Comparison of ENCODE assay signal across 12 cellular contexts in the genomic region with DNA sequence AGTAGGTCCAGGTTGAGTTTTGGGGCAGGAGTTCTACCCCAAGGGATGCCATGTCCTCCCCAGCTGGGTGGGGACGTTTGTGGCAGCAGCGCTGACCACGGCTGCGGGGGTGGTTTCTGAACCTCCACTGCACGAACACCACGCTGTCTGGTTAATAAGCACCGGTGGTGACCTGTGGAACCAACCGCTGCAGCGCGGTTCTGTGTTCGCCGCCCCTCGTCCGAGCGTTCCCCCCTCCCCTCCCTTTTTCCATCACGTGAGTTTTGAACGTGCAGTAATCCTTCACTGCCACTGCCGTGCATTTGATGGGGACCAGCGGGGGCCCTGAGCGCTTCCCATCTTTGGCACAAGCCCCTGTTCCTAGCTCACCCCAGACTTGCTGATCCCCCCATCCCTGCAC. TPM values are rescaled to one million over a fixed set of nuclear protein-coding genes. Genes with fewer than 3 reads are reported as not detected.
DNase-seq lines count a peak whose midpoint lies in the region; ATAC-seq and TF ChIP-seq lines count a peak whose summit lies in the region.
"Had no signal": no experiment of that assay in that cellular context is flagged by ENCODE, and none has a peak within 500 bp of the region (broad histone marks: within the 10 kb centered on the region; RNA-seq: fewer than 3 reads in every experiment).

No MANE protein-coding gene starts in this region.

- no peak overlapping the region for H3K4me3 Mint-ChIP-seq in Calu3 (ENCODE audit: low read depth, unreplicated experiment)
- H3K4me3 Mint-ChIP-seq in endothelial cell (ENCODE audit: unreplicated experiment): peak overlapping the region; percentile 49
- H3K4me3 Mint-ChIP-seq in stimulated activated naive B cell treated with anti-CD40 and anti-IgM and Interleukin-4, amounts not matched to agents 10 μg/mL and 1 μg/mL and 100 μg/mL, for 72 hours: no peak overlapping the region
- H3K4me3 Mint-ChIP-seq in mesothelial cell of epicardium: no peak overlapping the region

- intact Hi-C loops in Calu3 (cut with micrococcal nuclease; ENCODE audit: unreplicated experiment): no loop called here

- no peaks in the 10 kb centered on the region for H3K4me1 Mint-ChIP-seq in Calu3 (ENCODE audit: low read depth, unreplicated experiment)
- H3K4me1 Mint-ChIP-seq in endothelial cell (ENCODE audit: unreplicated experiment): peaks cover 2% of the 10 kb centered on the region
- H3K4me1 Mint-ChIP-seq in stimulated activated naive B cell treated with anti-CD40 and anti-IgM and Interleukin-4, amounts not matched to agents 10 μg/mL and 1 μg/mL and 100 μg/mL, for 72 hours: peaks cover 3 to 5% of the 10 kb centered on the region in 2 donors
- H3K4me1 Mint-ChIP-seq in mesothelial cell of epicardium: no peaks in the 10 kb centered on the region

- H3K36me3 Mint-ChIP-seq in Calu3 (ENCODE audit: insufficient read depth, unreplicated experiment) (peaks cover 70% of the 10 kb centered on the region), endothelial cell (ENCODE audit: low read depth, unreplicated experiment) (peaks cover 23% of the 10 kb centered on the region), mesothelial cell of epicardium (peaks cover 21% of the 10 kb centered on the region)
- H3K36me3 Mint-ChIP-seq in stimulated activated naive B cell treated with anti-CD40 and anti-IgM and Interleukin-4, amounts not matched to agents 10 μg/mL and 1 μg/mL and 100 μg/mL, for 72 hours: peaks cover 12 to 36% of the 10 kb centered on the region in 2 donors

- H3K9me3 Mint-ChIP-seq in Calu3 (ENCODE audit: low read depth, unreplicated experiment) (no peaks in the 10 kb centered on the region), endothelial cell (ENCODE audit: unreplicated experiment) (no peaks in the 10 kb centered on the region), mesothelial cell of epicardium (no peaks in the 10 kb centered on the region)
- H3K9me3 Mint-ChIP-seq in stimulated activated naive B cell treated with anti-CD40 and anti-IgM and Interleukin-4, amounts not matched to agents 10 μg/mL and 1 μg/mL and 100 μg/mL, for 72 hours: no peaks in the 10 kb centered on the region

- no TSS peak for BruUV-seq in Calu3 (replicated peaks; lab: Mats Ljungman, UMichigan)

- no peak for ATAC-seq in stimulated activated naive B cell treated with anti-CD40 and anti-IgM and Interleukin-4, amounts not matched to agents 10 μg/mL and 1 μg/mL and 100 μg/mL, for 72 hours (replicated peaks)

- no peak for TF ChIP-seq CTCF in Calu3 (IDR thresholded peaks at IDR 0.05; ENCODE audit: unreplicated experiment)
- no peak for TF ChIP-seq CTCF in endothelial cell (IDR thresholded peaks at IDR 0.05; ENCODE audit: unreplicated experiment)
- TF ChIP-seq CTCF in mesothelial cell of epicardium (IDR thresholded peaks at IDR 0.05; ENCODE audit: unreplicated experiment): no peak

- H3K27ac Mint-ChIP-seq in Calu3 (ENCODE audit: unreplicated experiment) (peak overlapping the region; percentile 21), endothelial cell (ENCODE audit: unreplicated experiment) (no peak overlapping the region), mesothelial cell of epicardium (no peak overlapping the region)
- peak overlapping the region; percentile 39 for H3K27ac Mint-ChIP-seq in stimulated activated naive B cell treated with anti-CD40 and anti-IgM and Interleukin-4, amounts not matched to agents 10 μg/mL and 1 μg/mL and 100 μg/mL, for 72 hours

- H3K27me3 Mint-ChIP-seq in Calu3 (ENCODE audit: unreplicated experiment): no peaks in the 10 kb centered on the region
- peaks cover 18% of the 10 kb centered on the region for H3K27me3 Mint-ChIP-seq in endothelial cell (ENCODE audit: unreplicated experiment)
- H3K27me3 Mint-ChIP-seq in stimulated activated naive B cell treated with anti-CD40 and anti-IgM and Interleukin-4, amounts not matched to agents 10 μg/mL and 1 μg/mL and 100 μg/mL, for 72 hours: no peaks in the 10 kb centered on the region
- H3K27me3 Mint-ChIP-seq in mesothelial cell of epicardium (ENCODE audit: low read depth): no peaks in the 10 kb centered on the region

- no peak for DNase-seq in Calu3
- DNase-seq in NCI-H2227 treated with DMSO at 0.1 percent for 48 hours (lab: John Stamatoyannopoulos, UW): peak; percentile 13
- no peak for DNase-seq in endothelial cell (ENCODE audit: low spot score)
- DNase-seq in stimulated activated naive B cell treated with anti-CD40 and anti-IgM and Interleukin-4, amounts not matched to agents 10 μg/mL and 1 μg/mL and 100 μg/mL, for 72 hours: no peak
- no peak for DNase-seq in mesothelial cell of epicardium (ENCODE audit: low spot score in 2 of 2, unreplicated experiment in 2 of 2)
- DNase-seq in KG1 (lab: John Stamatoyannopoulos, UW): no peak
- no peak for DNase-seq in occipital lobe (lab: John Stamatoyannopoulos, UW)
- DNase-seq: BE2C, GOT3, KBM-7, NCI-H1092, RPMI8226 had no signal

- CTCF ChIA-PET in Calu3 (lab: Charles Lee): no interaction called here

RNA-seq across cellular contexts. Expression of a gene that starts 6.4 kb away (rescaled TPM):
- total RNA-seq in Calu3 (2022): 8.6 and 10.0 TPM in 2 replicates
- 6.1 TPM for total RNA-seq in endothelial cell (ENCODE audit: unreplicated experiment)
- 14.1 to 17.1 TPM (median 14.4 TPM) in 3 replicates for total RNA-seq in mesothelial cell of epicardium
- total RNA-seq in occipital lobe: 4.8 TPM

RNA-seq across cellular contexts. Expression of a gene that starts 28.2 kb away (rescaled TPM):
- total RNA-seq in Calu3 (2022): 208 and 220 TPM in 2 replicates
- total RNA-seq in endothelial cell (ENCODE audit: unreplicated experiment): 97.2 TPM
- 90.2 to 92.8 TPM (median 92.5 TPM) in 3 replicates for total RNA-seq in mesothelial cell of epicardium
- total RNA-seq in occipital lobe: 8.4 TPM

RNA-seq across cellular contexts. Expression of a gene that starts 35.3 kb away (rescaled TPM):
- total RNA-seq in Calu3 (2022) (72.3 and 73.3 TPM in 2 replicates), endothelial cell (ENCODE audit: unreplicated experiment) (84.3 TPM), mesothelial cell of epicardium (68.7 to 70.9 TPM (median 70.9 TPM) in 3 replicates), occipital lobe (21.2 TPM)

Comparison
In these comparisons a context has a peak if more than half of its experiments do, and no peak if none do; other contexts are left out.
1. H3K27ac Mint-ChIP-seq: peak in Calu3 (single experiment) and stimulated activated naive B cell treated with anti-CD40 and anti-IgM and Interleukin-4, amounts not matched to agents 10 μg/mL and 1 μg/mL and 100 μg/mL, for 72 hours (single experiment); none in endothelial cell (single experiment) and mesothelial cell of epicardium (single experiment).